8 cellular contexts compared by ENCODE assay signal in genomic region chr9:104993291-104993963, GRCh38.
DNase-seq lines count a peak whose midpoint lies in the region; ATAC-seq and TF ChIP-seq lines count a peak whose summit lies in the region.

No MANE protein-coding gene starts in this region.

- CTCF ChIA-PET in RWPE1 (lab: Yijun Ruan, JAX): interaction anchor here (0.7 to 0.9 kb wide), 3 partner anchors 8 to 1229 kb away, joined by 3 to 5 read pairs (median 4); no protein-coding TSS in a partner anchor
- CTCF ChIA-PET in Calu3 (lab: Charles Lee): no interaction called here

- no peak overlapping the region for H3K4me3 ChIP-seq in foreskin fibroblast (ENCODE audit: low read depth in 1 of 2, low read length in 2 of 2)

- H3K4me1 Mint-ChIP-seq in natural killer cell treated with Interleukin-12 subunit alpha and Interleukin-12 subunit beta and Interleukin-15 and Interleukin-18, amount 100 ng/mL, for 72 hours (ENCODE audit: low read depth in 2 of 2): peaks cover 34 to 40% of the 10 kb centered on the region in 2 donors
- H3K4me1 Mint-ChIP-seq in Calu3 (ENCODE audit: low read depth, unreplicated experiment): no peaks in the 10 kb centered on the region

- H3K27ac Mint-ChIP-seq in natural killer cell treated with Interleukin-12 subunit alpha and Interleukin-12 subunit beta and Interleukin-15 and Interleukin-18, amount 100 ng/mL, for 72 hours: no peak overlapping the region
- H3K27ac Mint-ChIP-seq in Calu3 (ENCODE audit: unreplicated experiment): no peak overlapping the region

- peak overlapping the region; percentile 20 for H3K27ac ChIP-seq in RWPE1

- no peak for ATAC-seq in natural killer cell treated with Interleukin-12 subunit alpha and Interleukin-12 subunit beta and Interleukin-15 and Interleukin-18, amount 100 ng/mL, for 72 hours
- ATAC-seq in HG03280 (IDR thresholded peaks at IDR 0.05; ENCODE audit: unreplicated experiment) (no peak), GM18907 (IDR thresholded peaks at IDR 0.05; ENCODE audit: unreplicated experiment) (no peak), GM19397 (IDR thresholded peaks at IDR 0.05; ENCODE audit: unreplicated experiment) (no peak)

- BruUV-seq in Calu3 (replicated peaks; lab: Mats Ljungman, UMichigan): no TSS peak

- no peaks in the 10 kb centered on the region for H3K9me3 Mint-ChIP-seq in natural killer cell treated with Interleukin-12 subunit alpha and Interleukin-12 subunit beta and Interleukin-15 and Interleukin-18, amount 100 ng/mL, for 72 hours
- H3K9me3 Mint-ChIP-seq in Calu3 (ENCODE audit: low read depth, unreplicated experiment): no peaks in the 10 kb centered on the region

- DNase-seq in DMS53 (lab: John Stamatoyannopoulos, UW): peak; percentile 69
- DNase-seq in RWPE1 (ENCODE audit: low spot score): no peak
- peak; percentile 89 to 93 for DNase-seq in foreskin fibroblast
- no peak for DNase-seq in natural killer cell treated with Interleukin-12 subunit alpha and Interleukin-12 subunit beta and Interleukin-15 and Interleukin-18, amount 100 ng/mL, for 72 hours (ENCODE audit: low spot score)
- DNase-seq in Calu3: no peak

- TF ChIP-seq CTCF in RWPE1 (conservative IDR thresholded peaks at IDR 0.05; ENCODE audit: low read depth) (no peak), foreskin fibroblast (IDR thresholded peaks at IDR 0.05; ENCODE audit: low read depth, low read length) (no peak), Calu3 (IDR thresholded peaks at IDR 0.05; ENCODE audit: unreplicated experiment) (no peak)

- peaks cover 5 to 11% of the 10 kb centered on the region in 2 donors for H3K27me3 Mint-ChIP-seq in natural killer cell treated with Interleukin-12 subunit alpha and Interleukin-12 subunit beta and Interleukin-15 and Interleukin-18, amount 100 ng/mL, for 72 hours
- no peaks in the 10 kb centered on the region for H3K27me3 Mint-ChIP-seq in Calu3 (ENCODE audit: unreplicated experiment)

- POLR2A ChIA-PET in RWPE1 (lab: Yijun Ruan, JAX; ENCODE audit: low non-redundant PET): no interaction called here

- intact Hi-C loops in Calu3 (cut with micrococcal nuclease; ENCODE audit: unreplicated experiment): no loop called here

- H3K4me3 Mint-ChIP-seq in natural killer cell treated with Interleukin-12 subunit alpha and Interleukin-12 subunit beta and Interleukin-15 and Interleukin-18, amount 100 ng/mL, for 72 hours: peak overlapping the region; percentile 2
- H3K4me3 Mint-ChIP-seq in Calu3 (ENCODE audit: low read depth, unreplicated experiment): no peak overlapping the region

- H3K36me3 Mint-ChIP-seq in natural killer cell treated with Interleukin-12 subunit alpha and Interleukin-12 subunit beta and Interleukin-15 and Interleukin-18, amount 100 ng/mL, for 72 hours: no peaks in the 10 kb centered on the region
- H3K36me3 Mint-ChIP-seq in Calu3 (ENCODE audit: insufficient read depth, unreplicated experiment): peaks cover 9% of the 10 kb centered on the region

Comparison
In these comparisons a context has a peak if more than half of its experiments do, and no peak if none do; other contexts are left out.
1. DNase-seq: peak in DMS53 (single experiment) and foreskin fibroblast (2 of 2); none in RWPE1 (single experiment), natural killer cell treated with Interleukin-12 subunit alpha and Interleukin-12 subunit beta and Interleukin-15 and Interleukin-18, amount 100 ng/mL, for 72 hours (single experiment) and Calu3 (single experiment).